ENCODE assay signal across 18 cellular contexts in the genomic region with DNA sequence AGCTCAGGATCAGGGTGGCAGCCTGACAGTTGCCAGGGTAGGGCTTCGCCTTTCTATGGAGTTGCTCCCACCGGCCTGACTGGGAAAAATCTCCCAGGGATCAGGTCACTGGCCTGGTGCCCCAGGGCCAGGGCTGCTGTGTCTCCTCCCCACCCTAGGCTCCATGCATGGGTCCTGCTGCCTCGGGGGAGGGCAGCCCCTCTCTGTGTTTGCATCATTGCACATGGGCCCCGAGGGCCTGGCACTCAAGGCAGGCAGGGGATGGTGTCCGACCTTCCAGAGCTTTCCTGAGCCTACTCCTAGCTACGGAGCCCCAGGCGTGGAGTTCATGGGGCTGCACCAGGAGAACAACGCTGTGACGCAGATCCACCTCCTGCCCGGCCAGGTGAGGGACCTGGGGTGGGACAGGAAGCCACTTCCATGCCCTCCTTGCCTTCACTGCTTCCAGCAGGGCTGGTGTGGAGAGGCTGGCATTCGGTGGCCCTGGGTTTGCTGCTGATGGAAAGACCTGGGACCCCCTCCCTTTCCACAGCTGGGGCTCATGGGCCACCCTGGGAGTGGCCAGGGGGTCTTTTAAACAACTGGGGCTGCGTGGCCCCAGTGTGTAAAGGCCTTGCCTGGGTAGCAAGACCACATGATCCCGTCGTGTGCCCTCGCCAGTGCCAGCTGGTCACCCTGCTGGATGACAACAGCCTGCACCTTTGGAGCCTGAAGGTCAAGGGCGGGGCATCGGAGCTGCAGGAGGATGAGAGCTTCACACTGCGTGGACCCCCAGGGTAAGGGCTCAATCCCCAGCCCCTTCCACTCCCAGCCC. TPM values are rescaled to one million over a fixed set of nuclear protein-coding genes. Genes with fewer than 3 reads are reported as not detected.
DNase-seq lines count a peak whose midpoint lies in the region; TF ChIP-seq lines count a peak whose summit lies in the region.
"Had no signal": no experiment of that assay in that cellular context is flagged by ENCODE, and none has a peak within 500 bp of the region (broad histone marks: within the 10 kb centered on the region; RNA-seq: fewer than 3 reads in every experiment).

No MANE protein-coding gene starts in this region.

- H2BK12ac ChIP-seq in mesenchymal stem cell (ENCODE audit: low read length in 2 of 2) = no peak overlapping the region

- H3K27ac ChIP-seq in cingulate gyrus (ENCODE audit: low read depth, low read length) = peak overlapping the region; percentile 67
- peak overlapping the region; percentile 54 for H3K27ac ChIP-seq in mesenchymal stem cell (ENCODE audit: low read length, poor library complexity, severe bottlenecking)
- H3K27ac ChIP-seq in temporal lobe (ENCODE audit: low read depth, low read length) = peak overlapping the region; percentile 91
- H3K27ac ChIP-seq: ascending aorta, coronary artery, skin epidermis had no signal

- no peak overlapping the region for H2BK5ac ChIP-seq in mesenchymal stem cell (ENCODE audit: low read depth, low read length, poor library complexity, severe bottlenecking)

- DNase-seq in LNCaP clone FGC (ENCODE audit: low read depth) (no peak), mesenchymal stem cell (no peak), RPMI8226 (no peak), NK-92 (lab: John Stamatoyannopoulos, UW; ENCODE audit: unreplicated experiment) (no peak), DMS153 (lab: John Stamatoyannopoulos, UW) (no peak)
- DNase-seq: activated CD4-positive, alpha-beta T cell treated with anti-CD3 and anti-CD28 coated beads, Interleukin-2, amount 50 U/mL, for 4 hours; activated naive CD4-positive, alpha-beta T cell treated with anti-CD3 and anti-CD28 coated beads for 36 hours; activated T-cell treated with anti-CD3 and anti-CD28 coated beads for 4 hours; left cardiac atrium; NCI-H146; stimulated activated CD4-positive, alpha-beta T cell treated with anti-CD3 and anti-CD28 coated beads, Interleukin-4, amount 100 ng/mL, for 1 hour had no signal

- no peak overlapping the region for H3K4ac ChIP-seq in mesenchymal stem cell (ENCODE audit: low read depth in 1 of 2, low read length in 2 of 2)

- no peak overlapping the region for H3K23ac ChIP-seq in mesenchymal stem cell (ENCODE audit: low read length in 2 of 2)

- no peaks in the 10 kb centered on the region for H3K79me1 ChIP-seq in mesenchymal stem cell (replicated peaks; ENCODE audit: low read length, poor library complexity, severe bottlenecking)

- WGBS in mesenchymal stem cell = 93% methylated on average over 18 of the region's 18 CpGs

- no peak overlapping the region for H2BK15ac ChIP-seq in mesenchymal stem cell (ENCODE audit: low read depth, poor library complexity, severe bottlenecking)

- H2AK5ac ChIP-seq in mesenchymal stem cell (ENCODE audit: low read length, severe bottlenecking) = peak overlapping the region; percentile 33

- H3K4me3 ChIP-seq in LNCaP clone FGC (ENCODE audit: low read depth, low read length) (peak overlapping the region; percentile 23; the same call in 1 of the 2 replicates), mesenchymal stem cell (ENCODE audit: insufficient read depth in 1 of 2, low read depth in 1 of 2, low read length in 2 of 2) (no peak overlapping the region)
- H3K4me3 ChIP-seq: ascending aorta, coronary artery, ovary, skin epidermis had no signal

- H3K9ac ChIP-seq in mesenchymal stem cell (ENCODE audit: low read length) = no peak overlapping the region

- H2BK120ac ChIP-seq in mesenchymal stem cell (ENCODE audit: low read depth, low read length) = no peak overlapping the region

- H3K14ac ChIP-seq in mesenchymal stem cell (ENCODE audit: low read length in 2 of 2) = no peak overlapping the region

- H2AFZ ChIP-seq in mesenchymal stem cell (ENCODE audit: low read depth, low read length) = no peak overlapping the region

- H3K18ac ChIP-seq in mesenchymal stem cell (ENCODE audit: low read depth in 1 of 2, low read length in 2 of 2) = no peak overlapping the region

- peak overlapping the region; percentile 43 for H4K8ac ChIP-seq in mesenchymal stem cell (ENCODE audit: low read length)

- peaks cover 0 to 7% of the 10 kb centered on the region in 2 experiments for H3K27me3 ChIP-seq in mesenchymal stem cell (ENCODE audit: control insufficient read depth in 1 of 2, insufficient read depth in 1 of 2, low read length in 2 of 2)
- H3K27me3 ChIP-seq: ascending aorta, BE2C, ovary had no signal

- H3K9me3 ChIP-seq in mesenchymal stem cell (ENCODE audit: control insufficient read depth, low read length) = no peaks in the 10 kb centered on the region
- H3K9me3 ChIP-seq: ascending aorta, BE2C, ovary had no signal

- peaks cover 38% of the 10 kb centered on the region for H3K4me1 ChIP-seq in mesenchymal stem cell (ENCODE audit: control insufficient read depth, insufficient read depth, low read depth, low read length)

- peak overlapping the region; percentile 11 for H4K91ac ChIP-seq in mesenchymal stem cell (ENCODE audit: low read length)

- no peak overlapping the region for H3K4me2 ChIP-seq in mesenchymal stem cell (ENCODE audit: low read length, poor library complexity, severe bottlenecking)

- TF ChIP-seq CTCF in LNCaP clone FGC (IDR thresholded peaks at IDR 0.05; ENCODE audit: control insufficient read depth, extremely low read depth, insufficient read depth) = no peak

- H3K36me3 ChIP-seq in mesenchymal stem cell (ENCODE audit: control insufficient read depth in 1 of 2, insufficient read depth in 2 of 2, low read depth in 1 of 2, low read length in 2 of 2) = peaks cover 0 to 4% of the 10 kb centered on the region in 2 experiments
- H3K36me3 ChIP-seq: BE2C, ovary had no signal

RNA-seq across cellular contexts. Expression of a gene that starts 29.5 kb away (rescaled TPM):
- 2.6 TPM for polyA plus RNA-seq in mesenchymal stem cell (2013, experiment 1 of 2)
- 2.7 TPM for polyA plus RNA-seq in mesenchymal stem cell (2013, experiment 2 of 2)
- 20.4 TPM for total RNA-seq in temporal lobe

RNA-seq across cellular contexts. Expression of a gene that starts 32.6 kb away (rescaled TPM):
- polyA plus RNA-seq in mesenchymal stem cell (2013, experiment 1 of 2) = 3.6 TPM
- 3.5 TPM for polyA plus RNA-seq in mesenchymal stem cell (2013, experiment 2 of 2)
- total RNA-seq in temporal lobe = 0.74 TPM

RNA-seq across cellular contexts. Expression of a gene that starts 41.7 kb away (rescaled TPM):
- 8.4 TPM for polyA plus RNA-seq in mesenchymal stem cell (2013, experiment 1 of 2)
- 9.2 TPM for polyA plus RNA-seq in mesenchymal stem cell (2013, experiment 2 of 2)
- total RNA-seq in temporal lobe = 7.6 TPM

RNA-seq across cellular contexts. Expression of a gene that starts 42.7 kb away (rescaled TPM):
- 6.3 TPM for polyA plus RNA-seq in mesenchymal stem cell (2013, experiment 1 of 2)
- 6.1 TPM for polyA plus RNA-seq in mesenchymal stem cell (2013, experiment 2 of 2)
- 5.7 TPM for total RNA-seq in temporal lobe
